26 cellular contexts compared by ENCODE assay signal in genomic region chr6:1473166-1473565, GRCh38.
DNase-seq lines count a peak whose midpoint lies in the region; ATAC-seq, FAIRE-seq and TF ChIP-seq lines count a peak whose summit lies in the region.
"Had no signal": no experiment of that assay in that cellular context is flagged by ENCODE, and none has a peak within 500 bp of the region (broad histone marks: within the 10 kb centered on the region; RNA-seq: fewer than 3 reads in every experiment).

No MANE protein-coding gene starts in this region.

- no peaks in the 10 kb centered on the region for H3K27me3 ChIP-seq in BLaER1 treated with 17β-estradiol and CSF1 and Interleukin-3, amounts not matched to agents 10 nM and 100 nM
- H3K27me3 ChIP-seq in GM23338 (ENCODE audit: insufficient read depth) (no peaks in the 10 kb centered on the region), astrocyte (ENCODE audit: insufficient read depth, low read length) (no peaks in the 10 kb centered on the region), heart left ventricle (peaks cover 0 to 20% (median 0%) of the 10 kb centered on the region in 9 donors)

- no peaks in the 10 kb centered on the region for H3K36me3 ChIP-seq in BLaER1 treated with 17β-estradiol and CSF1 and Interleukin-3, amounts not matched to agents 10 nM and 100 nM
- no peaks in the 10 kb centered on the region for H3K36me3 ChIP-seq in GM23338 (ENCODE audit: insufficient read depth)
- H3K36me3 ChIP-seq in astrocyte (ENCODE audit: insufficient read depth, low read length): no peaks in the 10 kb centered on the region
- no peaks in the 10 kb centered on the region for H3K36me3 ChIP-seq in heart left ventricle

- H3K36me3 Mint-ChIP-seq in GM23338 (ENCODE audit: low read depth) (no peaks in the 10 kb centered on the region), astrocyte (ENCODE audit: low read depth, unreplicated experiment) (no peaks in the 10 kb centered on the region), HFFc6 (ENCODE audit: low read depth) (no peaks in the 10 kb centered on the region)
- no peaks in the 10 kb centered on the region for H3K36me3 Mint-ChIP-seq in activated naive CD8-positive, alpha-beta T cell treated with anti-CD3 and anti-CD28 coated beads, Interleukin-2, amount 50 U/mL, for 24 hours (ENCODE audit: low read depth)

- WGBS in heart left ventricle, 4 donors: 50 to 55% (median 53%) methylated on average over 8 of the region's 8 CpGs

- H3K4me1 ChIP-seq in BLaER1 treated with 17β-estradiol and CSF1 and Interleukin-3, amounts not matched to agents 10 nM and 100 nM: peaks cover 5 to 26% (median 18%) of the 10 kb centered on the region in 10 experiments; a peak in 18 of 20 replicates
- H3K4me1 ChIP-seq in GM23338 (ENCODE audit: insufficient read depth) (0 out of 2 replicates have a peak, but pooled peaks cover 7% of the 10 kb centered on the region), astrocyte (ENCODE audit: insufficient read depth, low read length) (no peaks in the 10 kb centered on the region), heart left ventricle (no peaks in the 10 kb centered on the region)

- H3K9ac ChIP-seq in BLaER1 treated with 17β-estradiol and CSF1 and Interleukin-3, amounts not matched to agents 10 nM and 100 nM: no peak overlapping the region
- no peak overlapping the region for H3K9ac ChIP-seq in astrocyte (ENCODE audit: low read length)

- H3K9me3 Mint-ChIP-seq in GM23338 (no peaks in the 10 kb centered on the region), astrocyte (ENCODE audit: unreplicated experiment) (peaks cover 4% of the 10 kb centered on the region), HFFc6 (no peaks in the 10 kb centered on the region)
- H3K9me3 Mint-ChIP-seq in activated naive CD8-positive, alpha-beta T cell treated with anti-CD3 and anti-CD28 coated beads, Interleukin-2, amount 50 U/mL, for 24 hours: no peaks in the 10 kb centered on the region
- H3K9me3 Mint-ChIP-seq: CD4-positive, alpha-beta T cell had no signal

- TF ChIP-seq POLR2A in heart left ventricle (IDR thresholded peaks at IDR 0.05): no peak

- no peaks in the 10 kb centered on the region for H3K79me2 ChIP-seq in GM23338 (replicated peaks; ENCODE audit: insufficient read depth)
- no peaks in the 10 kb centered on the region for H3K79me2 ChIP-seq in astrocyte (ENCODE audit: insufficient read depth, low read length)

- DNase-seq in GM23338 (ENCODE audit: low spot score) (peak; percentile 25), astrocyte (ENCODE audit: low read depth) (no peak), islet precursor cell (peak; percentile 83), heart left ventricle (no peak), HFFc6 (no peak)
- DNase-seq in activated naive CD8-positive, alpha-beta T cell treated with anti-CD3 and anti-CD28 coated beads, Interleukin-2, amount 50 U/mL, for 24 hours: no peak
- DNase-seq: 8988T; ACHN; CD4-positive, alpha-beta T cell; KG1; MM.1S; NCI-H1417; NCI-H1694 treated with DMSO at 0.1 percent for 48 hours; NCI-H2081; NCI-H2171; NCI-H226; NCI-H510A; NCI-H69; SHP77; T-helper 1 cell had no signal

- FAIRE-seq in astrocyte (lab: Jason Lieb, UNC): no peak
- FAIRE-seq: GM18507, H54 had no signal

- ATAC-seq in GM23338: no peak; the same call in 1 of the 3 replicates
- no peak for ATAC-seq in heart left ventricle
- no peak for ATAC-seq in HG03378 (IDR thresholded peaks at IDR 0.05; ENCODE audit: unreplicated experiment)
- ATAC-seq in activated naive CD8-positive, alpha-beta T cell treated with anti-CD3 and anti-CD28 coated beads, Interleukin-2, amount 50 U/mL, for 24 hours: no peak
- ATAC-seq: Panc1 had no signal

- H4K20me1 ChIP-seq in BLaER1 treated with 17β-estradiol and CSF1 and Interleukin-3, amounts not matched to agents 10 nM and 100 nM: no peaks in the 10 kb centered on the region
- H4K20me1 ChIP-seq in GM23338 (replicated peaks; ENCODE audit: insufficient read depth): no peaks in the 10 kb centered on the region
- H4K20me1 ChIP-seq in astrocyte (ENCODE audit: insufficient read depth, low read length): no peaks in the 10 kb centered on the region

- H3K4me3 ChIP-seq in BLaER1 treated with 17β-estradiol and CSF1 and Interleukin-3, amounts not matched to agents 10 nM and 100 nM: no peak overlapping the region
- H3K4me3 ChIP-seq in GM23338 (no peak overlapping the region), astrocyte (ENCODE audit: insufficient read depth, low read depth, low read length) (no peak overlapping the region), heart left ventricle (no peak overlapping the region)

- H3K9me3 ChIP-seq in BLaER1 treated with 17β-estradiol and CSF1 and Interleukin-3, amounts not matched to agents 10 nM and 100 nM (replicated peaks in 1 of 11): no peaks in the 10 kb centered on the region
- no peaks in the 10 kb centered on the region for H3K9me3 ChIP-seq in astrocyte (ENCODE audit: insufficient read depth, low read depth, low read length)
- H3K9me3 ChIP-seq in heart left ventricle: no peaks in the 10 kb centered on the region

- TF ChIP-seq CTCF in GM23338 (conservative IDR thresholded peaks at IDR 0.05; ENCODE audit: low read depth in 2 of 2): no peak
- TF ChIP-seq CTCF in astrocyte (IDR thresholded peaks at IDR 0.05; ENCODE audit: insufficient read depth, low read depth, low read length): no peak
- no peak for TF ChIP-seq CTCF in heart left ventricle (IDR thresholded peaks at IDR 0.05)
- TF ChIP-seq CTCF in HFFc6 (IDR thresholded peaks at IDR 0.05): no peak

- peaks cover 7% of the 10 kb centered on the region; the same call in 1 of the 2 replicates for H3K9me2 ChIP-seq in GM23338 (ENCODE audit: insufficient read depth)

- H3K27me3 Mint-ChIP-seq in GM23338 (ENCODE audit: insufficient read depth, low read depth, poor library complexity) (no peaks in the 10 kb centered on the region), astrocyte (ENCODE audit: low read depth, unreplicated experiment) (no peaks in the 10 kb centered on the region), HFFc6 (ENCODE audit: insufficient read depth) (peaks cover 3% of the 10 kb centered on the region; the same call in 1 of the 2 replicates)
- H3K27me3 Mint-ChIP-seq in activated naive CD8-positive, alpha-beta T cell treated with anti-CD3 and anti-CD28 coated beads, Interleukin-2, amount 50 U/mL, for 24 hours: peaks cover 24% of the 10 kb centered on the region

- no peak overlapping the region for H3K27ac ChIP-seq in BLaER1 treated with 17β-estradiol and CSF1 and Interleukin-3, amounts not matched to agents 10 nM and 100 nM
- H3K27ac ChIP-seq in GM23338 (ENCODE audit: low read depth): no peak overlapping the region
- H3K27ac ChIP-seq in astrocyte (ENCODE audit: low read depth, low read length): no peak overlapping the region
- H3K27ac ChIP-seq in heart left ventricle: no peak overlapping the region
- H3K27ac ChIP-seq: RWPE1 had no signal

- H3K4me1 Mint-ChIP-seq in GM23338 (peaks cover 12% of the 10 kb centered on the region), astrocyte (ENCODE audit: low read depth, unreplicated experiment) (peaks cover 19% of the 10 kb centered on the region), HFFc6 (ENCODE audit: low read depth) (peaks cover 22% of the 10 kb centered on the region)
- H3K4me1 Mint-ChIP-seq in activated naive CD8-positive, alpha-beta T cell treated with anti-CD3 and anti-CD28 coated beads, Interleukin-2, amount 50 U/mL, for 24 hours: peaks cover 3% of the 10 kb centered on the region

- H2AFZ ChIP-seq in GM23338 (no peak overlapping the region), astrocyte (ENCODE audit: low read depth, low read length) (no peak overlapping the region)

- peak overlapping the region in 10 of 11 experiments; percentile 7 to 74 (median 53); a peak in 15 of 22 replicates for H3K4me2 ChIP-seq in BLaER1 treated with 17β-estradiol and CSF1 and Interleukin-3, amounts not matched to agents 10 nM and 100 nM
- H3K4me2 ChIP-seq in GM23338 (0 out of 2 replicates have a peak overlapping the region, but pooled peaks have one; percentile 32), astrocyte (ENCODE audit: low read length) (no peak overlapping the region)

- H3K4me3 Mint-ChIP-seq in GM23338 (no peak overlapping the region), astrocyte (ENCODE audit: unreplicated experiment) (peak overlapping the region; percentile 36), HFFc6 (no peak overlapping the region)
- no peak overlapping the region for H3K4me3 Mint-ChIP-seq in activated naive CD8-positive, alpha-beta T cell treated with anti-CD3 and anti-CD28 coated beads, Interleukin-2, amount 50 U/mL, for 24 hours
- H3K4me3 Mint-ChIP-seq: CD4-positive, alpha-beta T cell had no signal

- H3K27ac Mint-ChIP-seq in GM23338: no peak overlapping the region
- H3K27ac Mint-ChIP-seq in astrocyte (ENCODE audit: unreplicated experiment): peak overlapping the region; percentile 90
- H3K27ac Mint-ChIP-seq in HFFc6: no peak overlapping the region; the same call in 1 of the 2 replicates
- no peak overlapping the region for H3K27ac Mint-ChIP-seq in activated naive CD8-positive, alpha-beta T cell treated with anti-CD3 and anti-CD28 coated beads, Interleukin-2, amount 50 U/mL, for 24 hours
- H3K27ac Mint-ChIP-seq: CD4-positive, alpha-beta T cell had no signal

- intact Hi-C loops in heart left ventricle (cut with DNase I): no loop called here

- no peaks in the 10 kb centered on the region for H3F3A ChIP-seq in GM23338 (replicated peaks; ENCODE audit: low read depth)

TF ChIP-seq in GM23338, 12 proteins besides CTCF, POLR2A, EP300 and RAD21 (continues in another document):
- TF ChIP-seq CREB1 (CRISPR knock-in tag; IDR thresholded peaks at IDR 0.05; ENCODE audit: low read depth) (no peak), ETS1 (IDR thresholded peaks at IDR 0.05) (no peak), EZH2 (IDR thresholded peaks at IDR 0.05; ENCODE audit: low read depth, unreplicated experiment) (no peak)

Comparison
In these comparisons a context has a peak if more than half of its experiments do, and no peak if none do; other contexts are left out.
1. DNase-seq: peak in GM23338 (single experiment) and islet precursor cell (single experiment); none in astrocyte (single experiment), heart left ventricle (0 of 5), HFFc6 (single experiment) and activated naive CD8-positive, alpha-beta T cell treated with anti-CD3 and anti-CD28 coated beads, Interleukin-2, amount 50 U/mL, for 24 hours (single experiment).